Comparison of ENCODE assay signal across 2 cellular contexts in the genomic region with DNA sequence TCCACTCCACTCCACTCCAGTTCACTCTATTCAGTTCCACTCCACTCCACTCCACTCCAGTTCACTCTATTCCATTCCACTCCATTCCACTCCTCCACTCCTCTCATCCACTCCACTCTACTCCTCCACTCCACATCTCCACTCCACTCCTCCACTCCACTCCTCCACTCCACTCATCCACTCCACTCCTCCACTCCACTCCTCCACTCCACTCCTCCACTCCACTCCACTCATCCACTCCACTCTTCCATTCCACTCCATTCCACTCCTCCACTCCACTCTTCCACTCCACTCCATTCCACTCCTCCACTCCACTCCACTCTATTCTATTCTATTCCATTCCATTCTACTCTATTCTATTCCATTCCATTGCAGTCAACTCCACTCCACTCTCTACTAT.
TF ChIP-seq lines count a peak whose summit lies in the region.

No MANE protein-coding gene starts in this region.

TF ChIP-seq in HepG2, 621 proteins besides CTCF, POLR2A, EP300 and RAD21:
- peak; percentile 96 for TF ChIP-seq ZKSCAN5 (CRISPR knock-in tag; IDR thresholded peaks at IDR 0.05)
- TF ChIP-seq SIN3A (IDR thresholded peaks at IDR 0.05; ENCODE audit: borderline replicate concordance, low read depth, low read length), result no peak
- TF ChIP-seq, protein P1, sequence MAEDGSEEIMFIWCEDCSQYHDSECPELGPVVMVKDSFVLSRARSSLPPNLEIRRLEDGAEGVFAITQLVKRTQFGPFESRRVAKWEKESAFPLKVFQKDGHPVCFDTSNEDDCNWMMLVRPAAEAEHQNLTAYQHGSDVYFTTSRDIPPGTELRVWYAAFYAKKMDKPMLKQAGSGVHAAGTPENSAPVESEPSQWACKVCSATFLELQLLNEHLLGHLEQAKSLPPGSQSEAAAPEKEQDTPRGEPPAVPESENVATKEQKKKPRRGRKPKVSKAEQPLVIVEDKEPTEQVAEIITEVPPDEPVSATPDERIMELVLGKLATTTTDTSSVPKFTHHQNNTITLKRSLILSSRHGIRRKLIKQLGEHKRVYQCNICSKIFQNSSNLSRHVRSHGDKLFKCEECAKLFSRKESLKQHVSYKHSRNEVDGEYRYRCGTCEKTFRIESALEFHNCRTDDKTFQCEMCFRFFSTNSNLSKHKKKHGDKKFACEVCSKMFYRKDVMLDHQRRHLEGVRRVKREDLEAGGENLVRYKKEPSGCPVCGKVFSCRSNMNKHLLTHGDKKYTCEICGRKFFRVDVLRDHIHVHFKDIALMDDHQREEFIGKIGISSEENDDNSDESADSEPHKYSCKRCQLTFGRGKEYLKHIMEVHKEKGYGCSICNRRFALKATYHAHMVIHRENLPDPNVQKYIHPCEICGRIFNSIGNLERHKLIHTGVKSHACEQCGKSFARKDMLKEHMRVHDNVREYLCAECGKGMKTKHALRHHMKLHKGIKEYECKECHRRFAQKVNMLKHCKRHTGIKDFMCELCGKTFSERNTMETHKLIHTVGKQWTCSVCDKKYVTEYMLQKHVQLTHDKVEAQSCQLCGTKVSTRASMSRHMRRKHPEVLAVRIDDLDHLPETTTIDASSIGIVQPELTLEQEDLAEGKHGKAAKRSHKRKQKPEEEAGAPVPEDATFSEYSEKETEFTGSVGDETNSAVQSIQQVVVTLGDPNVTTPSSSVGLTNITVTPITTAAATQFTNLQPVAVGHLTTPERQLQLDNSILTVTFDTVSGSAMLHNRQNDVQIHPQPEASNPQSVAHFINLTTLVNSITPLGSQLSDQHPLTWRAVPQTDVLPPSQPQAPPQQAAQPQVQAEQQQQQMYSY (CRISPR knock-in tag; IDR thresholded peaks at IDR 0.05), result 0 out of 2 replicates have a peak, but pooled peaks have one; percentile 38
- no peak for TF ChIP-seq ELF3 (CRISPR knock-in tag; IDR thresholded peaks at IDR 0.05)
- no peak for TF ChIP-seq ARNTL (CRISPR knock-in tag; IDR thresholded peaks at IDR 0.05)

TF ChIP-seq in K562, 482 proteins besides CTCF, POLR2A, EP300 and RAD21:
- TF ChIP-seq RBBP5 (IDR thresholded peaks at IDR 0.05; ENCODE audit: borderline replicate concordance, insufficient read depth, low read length, poor library complexity, severe bottlenecking), result no peak
- TF ChIP-seq ZNF175 (CRISPR knock-in tag; IDR thresholded peaks at IDR 0.05; ENCODE audit: low read depth), result no peak
- no peak for TF ChIP-seq POLR2G (IDR thresholded peaks at IDR 0.05; ENCODE audit: low read depth, low read length)
- no peak for TF ChIP-seq SRF (CRISPR knock-in tag; IDR thresholded peaks at IDR 0.05)
- no peak for TF ChIP-seq ZNF232 (CRISPR knock-in tag; IDR thresholded peaks at IDR 0.05)
- no peak for TF ChIP-seq ILF3 (IDR thresholded peaks at IDR 0.05; ENCODE audit: borderline replicate concordance)
- TF ChIP-seq ZNF174 (CRISPR knock-in tag; IDR thresholded peaks at IDR 0.05), result no peak
- TF ChIP-seq, protein P2, sequence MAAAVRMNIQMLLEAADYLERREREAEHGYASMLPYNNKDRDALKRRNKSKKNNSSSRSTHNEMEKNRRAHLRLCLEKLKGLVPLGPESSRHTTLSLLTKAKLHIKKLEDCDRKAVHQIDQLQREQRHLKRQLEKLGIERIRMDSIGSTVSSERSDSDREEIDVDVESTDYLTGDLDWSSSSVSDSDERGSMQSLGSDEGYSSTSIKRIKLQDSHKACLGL (CRISPR knock-in tag; IDR thresholded peaks at IDR 0.05; ENCODE audit: borderline replicate concordance, poor library complexity, severe bottlenecking), result no peak
- no peak for TF ChIP-seq BHLHE40 (IDR thresholded peaks at IDR 0.05; ENCODE audit: low read length)
- TF ChIP-seq XRCC5 (IDR thresholded peaks at IDR 0.05; ENCODE audit: low read depth, low read length), result no peak
- no peak for TF ChIP-seq FOXK1 (CRISPR knock-in tag; IDR thresholded peaks at IDR 0.05; ENCODE audit: borderline replicate concordance)
- TF ChIP-seq, protein P3, sequence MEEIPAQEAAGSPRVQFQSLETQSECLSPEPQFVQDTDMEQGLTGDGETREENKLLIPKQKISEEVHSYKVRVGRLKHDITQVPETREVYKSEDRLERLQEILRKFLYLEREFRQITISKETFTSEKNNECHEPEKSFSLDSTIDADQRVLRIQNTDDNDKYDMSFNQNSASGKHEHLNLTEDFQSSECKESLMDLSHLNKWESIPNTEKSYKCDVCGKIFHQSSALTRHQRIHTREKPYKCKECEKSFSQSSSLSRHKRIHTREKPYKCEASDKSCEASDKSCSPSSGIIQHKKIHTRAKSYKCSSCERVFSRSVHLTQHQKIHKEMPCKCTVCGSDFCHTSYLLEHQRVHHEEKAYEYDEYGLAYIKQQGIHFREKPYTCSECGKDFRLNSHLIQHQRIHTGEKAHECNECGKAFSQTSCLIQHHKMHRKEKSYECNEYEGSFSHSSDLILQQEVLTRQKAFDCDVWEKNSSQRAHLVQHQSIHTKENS (CRISPR knock-in tag; IDR thresholded peaks at IDR 0.05), result no peak
- no peak for TF ChIP-seq CBX2 (IDR thresholded peaks at IDR 0.05; ENCODE audit: insufficient read depth, low read length, poor library complexity, severe bottlenecking)
- no peak for TF ChIP-seq PYGO2 (tag; IDR thresholded peaks at IDR 0.05)
- no peak for TF ChIP-seq ZNF785 (CRISPR knock-in tag; IDR thresholded peaks at IDR 0.05)
- TF ChIP-seq, protein P4, sequence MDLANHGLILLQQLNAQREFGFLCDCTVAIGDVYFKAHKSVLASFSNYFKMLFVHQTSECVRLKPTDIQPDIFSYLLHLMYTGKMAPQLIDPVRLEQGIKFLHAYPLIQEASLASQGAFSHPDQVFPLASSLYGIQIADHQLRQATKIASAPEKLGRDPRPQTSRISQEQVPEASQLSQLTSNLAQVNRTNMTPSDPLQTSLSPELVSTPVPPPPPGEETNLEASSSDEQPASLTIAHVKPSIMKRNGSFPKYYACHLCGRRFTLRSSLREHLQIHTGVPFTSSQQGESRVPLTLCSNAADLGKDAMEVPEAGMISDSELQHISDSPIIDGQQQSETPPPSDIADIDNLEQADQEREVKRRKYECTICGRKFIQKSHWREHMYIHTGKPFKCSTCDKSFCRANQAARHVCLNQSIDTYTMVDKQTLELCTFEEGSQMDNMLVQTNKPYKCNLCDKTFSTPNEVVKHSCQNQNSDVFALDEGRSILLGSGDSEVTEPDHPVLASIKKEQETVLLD (IDR thresholded peaks at IDR 0.05), result no peak
- TF ChIP-seq ZNF274 (IDR thresholded peaks at IDR 0.05; ENCODE audit: borderline replicate concordance, low read depth, low read length), result no peak
- TF ChIP-seq, protein P5, sequence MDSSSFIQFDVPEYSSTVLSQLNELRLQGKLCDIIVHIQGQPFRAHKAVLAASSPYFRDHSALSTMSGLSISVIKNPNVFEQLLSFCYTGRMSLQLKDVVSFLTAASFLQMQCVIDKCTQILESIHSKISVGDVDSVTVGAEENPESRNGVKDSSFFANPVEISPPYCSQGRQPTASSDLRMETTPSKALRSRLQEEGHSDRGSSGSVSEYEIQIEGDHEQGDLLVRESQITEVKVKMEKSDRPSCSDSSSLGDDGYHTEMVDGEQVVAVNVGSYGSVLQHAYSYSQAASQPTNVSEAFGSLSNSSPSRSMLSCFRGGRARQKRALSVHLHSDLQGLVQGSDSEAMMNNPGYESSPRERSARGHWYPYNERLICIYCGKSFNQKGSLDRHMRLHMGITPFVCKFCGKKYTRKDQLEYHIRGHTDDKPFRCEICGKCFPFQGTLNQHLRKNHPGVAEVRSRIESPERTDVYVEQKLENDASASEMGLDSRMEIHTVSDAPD (CRISPR knock-in tag; IDR thresholded peaks at IDR 0.05), result no peak
- no peak for TF ChIP-seq COPS2 (conservative IDR thresholded peaks at IDR 0.05)
